Comparison of ENCODE assay signal across 8 cellular contexts in genomic region chr10:115171392-115171960, GRCh38.
DNase-seq lines count a peak whose midpoint lies in the region; ATAC-seq and TF ChIP-seq lines count a peak whose summit lies in the region.

No MANE protein-coding gene starts in this region.

- no peaks in the 10 kb centered on the region for H3K9me3 ChIP-seq in prostate gland

- WGBS in prostate gland: 4% methylated on average over 1 of the region's 1 CpG

- TF ChIP-seq CTCF in NB4 (IDR thresholded peaks at IDR 0.05; ENCODE audit: low read depth, low read length) (no peak), prostate gland (IDR thresholded peaks at IDR 0.05) (peak in 3 of 4 experiments; percentile 33 to 55 (median 39))

- TF ChIP-seq POLR2A in NB4 (IDR thresholded peaks at IDR 0.05; ENCODE audit: extremely low read depth, insufficient read length) (no peak), prostate gland (IDR thresholded peaks at IDR 0.05) (no peak)

- no peak for ATAC-seq in GM21447 (IDR thresholded peaks at IDR 0.05; ENCODE audit: unreplicated experiment)
- ATAC-seq in HG02852 (IDR thresholded peaks at IDR 0.05; ENCODE audit: unreplicated experiment): no peak
- no peak for ATAC-seq in GM18517 (IDR thresholded peaks at IDR 0.05; ENCODE audit: unreplicated experiment)

- intact Hi-C loops in prostate gland (cut with DNase I): no loop called here

- no peaks in the 10 kb centered on the region for H3K36me3 ChIP-seq in prostate gland

- DNase-seq in NCI-H2227 (lab: John Stamatoyannopoulos, UW; ENCODE audit: unreplicated experiment) (peak; percentile 24), NCI-H2227 treated with DMSO at 0.1 percent for 48 hours (lab: John Stamatoyannopoulos, UW) (no peak), NB4 (ENCODE audit: low read depth) (peak; percentile 28), dermis blood vessel endothelial cell (peak; percentile 14), prostate gland (ENCODE audit: low spot score) (no peak)

- no peaks in the 10 kb centered on the region for H3K4me1 ChIP-seq in prostate gland (replicated peaks)

- no peak overlapping the region for H3K27ac ChIP-seq in prostate gland

- H3K4me3 ChIP-seq in NB4 (ENCODE audit: low read depth, low read length): no peak overlapping the region
- H3K4me3 ChIP-seq in prostate gland: no peak overlapping the region

- H3K27me3 ChIP-seq in prostate gland (replicated peaks; ENCODE audit: insufficient read depth): no peaks in the 10 kb centered on the region

Comparison
In these comparisons a context has a peak if more than half of its experiments do, and no peak if none do; other contexts are left out.
1. DNase-seq: peak in NCI-H2227 (single experiment), NB4 (single experiment) and dermis blood vessel endothelial cell (single experiment); none in NCI-H2227 treated with DMSO at 0.1 percent for 48 hours (single experiment) and prostate gland (single experiment).